23 cellular contexts compared by ENCODE assay signal in genomic region chr7:4074994-4075393, GRCh38.
"Had no signal": no experiment of that assay in that cellular context is flagged by ENCODE, and none has a peak within 500 bp of the region (broad histone marks: within the 10 kb centered on the region; RNA-seq: fewer than 3 reads in every experiment).

No MANE protein-coding gene starts in this region.

- H3K27me3 ChIP-seq: breast epithelium, foreskin keratinocyte, heart right ventricle, neutrophil, pancreas, suprapubic skin, tibial artery, upper lobe of right lung had no signal

- H3K4me1 ChIP-seq: breast epithelium, foreskin keratinocyte, heart right ventricle, left ventricle myocardium inferior, pancreas, prostate gland, suprapubic skin, tibial artery, upper lobe of right lung had no signal

- DNase-seq: activated CD4-positive, alpha-beta memory T cell treated with anti-CD3 and anti-CD28 coated beads, Interleukin-2, amount 10 ng/mL, durations not matched to agents 7 days and 5 days; activated CD4-positive, alpha-beta T cell treated with anti-CD3 and anti-CD28 coated beads, Interleukin-2, amount 10 ng/mL, durations not matched to agents 24 days and 14 days; activated T-cell treated with anti-CD3 and anti-CD28 coated beads, Interleukin-2, amount 50 U/mL, for 48 hours; central memory CD4-positive, alpha-beta T cell; foreskin keratinocyte; heart right ventricle; left ventricle myocardium inferior; mesendoderm; pancreas; stimulated activated CD4-positive, alpha-beta T cell treated with anti-CD3 and anti-CD28 coated beads, Interleukin-15, amount 100 ng/mL, for 24 hours; stimulated activated CD4-positive, alpha-beta T cell treated with anti-CD3 and anti-CD28 coated beads, Interleukin-2, amount 100 ng/mL, for 24 hours; stimulated activated naive B cell treated with anti-CD40 and anti-IgM and Interleukin-4, amounts not matched to agents 10 μg/mL and 1 μg/mL and 100 μg/mL, for 72 hours; tibial artery; upper lobe of right lung had no signal

- H3K27ac Mint-ChIP-seq: activated CD4-positive, alpha-beta memory T cell treated with anti-CD3 and anti-CD28 coated beads, Interleukin-2, amount 10 ng/mL, durations not matched to agents 7 days and 5 days; activated CD4-positive, alpha-beta T cell treated with anti-CD3 and anti-CD28 coated beads, Interleukin-2, amount 10 ng/mL, durations not matched to agents 24 days and 14 days; activated naive CD4-positive, alpha-beta T cell treated with anti-CD3 and anti-CD28 coated beads, Interleukin-2, amount 50 U/mL, for 72 hours; activated T-helper 2 cell treated with anti-CD3 and anti-CD28 coated beads, Interferon-gamma antibody, Interleukin-2, Interleukin-4, amounts not matched to agents 10 μg/mL and 5 μg/mL and 100 μg/mL, durations not matched to agents 14 hours and 24 hours and 36 hours; natural killer cell treated with Interleukin-12 subunit alpha and Interleukin-12 subunit beta and Interleukin-15 and Interleukin-18, amount 100 ng/mL, for 72 hours; stimulated activated naive B cell treated with anti-CD40 and anti-IgM and Interleukin-4, amounts not matched to agents 10 μg/mL and 1 μg/mL and 100 μg/mL, for 72 hours had no signal

- H3K27me3 Mint-ChIP-seq: activated CD4-positive, alpha-beta memory T cell treated with anti-CD3 and anti-CD28 coated beads, Interleukin-2, amount 10 ng/mL, durations not matched to agents 7 days and 5 days; activated CD4-positive, alpha-beta T cell treated with anti-CD3 and anti-CD28 coated beads, Interleukin-2, amount 10 ng/mL, durations not matched to agents 24 days and 14 days had no signal

- ATAC-seq: activated naive CD4-positive, alpha-beta T cell treated with anti-CD3 and anti-CD28 coated beads, Interleukin-2, amount 50 U/mL, for 72 hours; esophagus mucosa; foreskin keratinocyte; heart right ventricle; natural killer cell treated with Interleukin-12 subunit alpha and Interleukin-12 subunit beta and Interleukin-15 and Interleukin-18, amount 100 ng/mL, for 72 hours; pancreas; stimulated activated naive B cell treated with anti-CD40 and anti-IgM and Interleukin-4, amounts not matched to agents 10 μg/mL and 1 μg/mL and 100 μg/mL, for 72 hours; upper lobe of right lung had no signal

- H3K4me3 ChIP-seq: breast epithelium, heart right ventricle, left ventricle myocardium inferior, lung, pancreas, prostate gland, suprapubic skin, tibial artery, upper lobe of right lung had no signal

- H3K4me3 Mint-ChIP-seq: activated CD4-positive, alpha-beta memory T cell treated with anti-CD3 and anti-CD28 coated beads, Interleukin-2, amount 10 ng/mL, durations not matched to agents 7 days and 5 days; activated CD4-positive, alpha-beta T cell treated with anti-CD3 and anti-CD28 coated beads, Interleukin-2, amount 10 ng/mL, durations not matched to agents 24 days and 14 days; natural killer cell treated with Interleukin-12 subunit alpha and Interleukin-12 subunit beta and Interleukin-15 and Interleukin-18, amount 100 ng/mL, for 72 hours; stimulated activated naive B cell treated with anti-CD40 and anti-IgM and Interleukin-4, amounts not matched to agents 10 μg/mL and 1 μg/mL and 100 μg/mL, for 72 hours had no signal

- H3K27ac ChIP-seq: breast epithelium, foreskin keratinocyte, heart right ventricle, left ventricle myocardium inferior, neutrophil, pancreas, prostate gland, suprapubic skin, tibial artery, upper lobe of right lung had no signal

- H3K4me1 Mint-ChIP-seq: activated CD4-positive, alpha-beta memory T cell treated with anti-CD3 and anti-CD28 coated beads, Interleukin-2, amount 10 ng/mL, durations not matched to agents 7 days and 5 days; activated CD4-positive, alpha-beta T cell treated with anti-CD3 and anti-CD28 coated beads, Interleukin-2, amount 10 ng/mL, durations not matched to agents 24 days and 14 days; stimulated activated naive B cell treated with anti-CD40 and anti-IgM and Interleukin-4, amounts not matched to agents 10 μg/mL and 1 μg/mL and 100 μg/mL, for 72 hours had no signal

- H3K9me3 ChIP-seq: breast epithelium, heart right ventricle, left ventricle myocardium inferior, neutrophil, pancreas, prostate gland, suprapubic skin, tibial artery, upper lobe of right lung had no signal

- H3K36me3 Mint-ChIP-seq: activated naive CD4-positive, alpha-beta T cell treated with anti-CD3 and anti-CD28 coated beads, Interleukin-2, amount 50 U/mL, for 72 hours; natural killer cell treated with Interleukin-12 subunit alpha and Interleukin-12 subunit beta and Interleukin-15 and Interleukin-18, amount 100 ng/mL, for 72 hours; stimulated activated naive B cell treated with anti-CD40 and anti-IgM and Interleukin-4, amounts not matched to agents 10 μg/mL and 1 μg/mL and 100 μg/mL, for 72 hours had no signal

- H3K9me3 Mint-ChIP-seq: activated CD4-positive, alpha-beta memory T cell treated with anti-CD3 and anti-CD28 coated beads, Interleukin-2, amount 10 ng/mL, durations not matched to agents 7 days and 5 days; activated CD4-positive, alpha-beta T cell treated with anti-CD3 and anti-CD28 coated beads, Interleukin-2, amount 10 ng/mL, durations not matched to agents 24 days and 14 days; activated naive CD4-positive, alpha-beta T cell treated with anti-CD3 and anti-CD28 coated beads, Interleukin-2, amount 50 U/mL, for 72 hours; activated T-helper 2 cell treated with anti-CD3 and anti-CD28 coated beads, Interferon-gamma antibody, Interleukin-2, Interleukin-4, amounts not matched to agents 10 μg/mL and 5 μg/mL and 100 μg/mL, durations not matched to agents 14 hours and 24 hours and 36 hours; natural killer cell treated with Interleukin-12 subunit alpha and Interleukin-12 subunit beta and Interleukin-15 and Interleukin-18, amount 100 ng/mL, for 72 hours; stimulated activated naive B cell treated with anti-CD40 and anti-IgM and Interleukin-4, amounts not matched to agents 10 μg/mL and 1 μg/mL and 100 μg/mL, for 72 hours had no signal

- H3K36me3 ChIP-seq: breast epithelium, heart right ventricle, left ventricle myocardium inferior, neutrophil, pancreas, prostate gland, suprapubic skin, upper lobe of right lung had no signal
